In genomic region chr1:15703562-15703961, GRCh38 we compare ENCODE assay signal across 9 cellular contexts. TPM values are rescaled to one million over a fixed set of nuclear protein-coding genes. Genes with fewer than 3 reads are reported as not detected.
DNase-seq lines count a peak whose midpoint lies in the region; ATAC-seq and TF ChIP-seq lines count a peak whose summit lies in the region.
"Had no signal": no experiment of that assay in that cellular context is flagged by ENCODE, and none has a peak within 500 bp of the region (broad histone marks: within the 10 kb centered on the region; RNA-seq: fewer than 3 reads in every experiment).

No MANE protein-coding gene starts in this region.

- H3K4me3 Mint-ChIP-seq in activated T-cell treated with anti-CD3 and anti-CD28 coated beads, Interleukin-2, amount 50 U/mL, for 24 hours: no peak overlapping the region
- H3K4me3 Mint-ChIP-seq in activated T-cell treated with anti-CD3 and anti-CD28 coated beads, Interleukin-2, amount 50 U/mL, for 72 hours: no peak overlapping the region
- H3K4me3 Mint-ChIP-seq in activated CD4-positive, alpha-beta memory T cell treated with anti-CD3 and anti-CD28 coated beads, Interleukin-2, amount 10 ng/mL, durations not matched to agents 7 days and 5 days: no peak overlapping the region

- no peak for DNase-seq in activated T-cell treated with anti-CD3 and anti-CD28 coated beads, Interleukin-2, amount 50 U/mL, for 24 hours
- no peak for DNase-seq in activated T-cell treated with anti-CD3 and anti-CD28 coated beads, Interleukin-2, amount 50 U/mL, for 72 hours
- DNase-seq in esophagus muscularis mucosa (ENCODE audit: extremely low spot score): peak; percentile 94
- DNase-seq in uterus: peak; percentile 86
- DNase-seq in activated CD4-positive, alpha-beta memory T cell treated with anti-CD3 and anti-CD28 coated beads, Interleukin-2, amount 10 ng/mL, durations not matched to agents 7 days and 5 days: no peak
- no peak for DNase-seq in GDM1 (lab: John Stamatoyannopoulos, UW)
- no peak for DNase-seq in HuH-7.5 (ENCODE audit: low spot score)

- no peaks in the 10 kb centered on the region for H3K27me3 ChIP-seq in esophagus muscularis mucosa
- no peaks in the 10 kb centered on the region for H3K27me3 ChIP-seq in muscle layer of duodenum (ENCODE audit: low read depth, low read length)
- no peaks in the 10 kb centered on the region for H3K27me3 ChIP-seq in uterus

- peak; percentile 41 for TF ChIP-seq POLR2A in esophagus muscularis mucosa (IDR thresholded peaks at IDR 0.05; ENCODE audit: low read depth)
- TF ChIP-seq POLR2A in uterus (IDR thresholded peaks at IDR 0.05): peak; percentile 44 to 61

- POLR2A ChIA-PET in activated CD4-positive, alpha-beta memory T cell treated with anti-CD3 and anti-CD28 coated beads, Interleukin-2, amount 10 ng/mL, durations not matched to agents 7 days and 5 days (lab: Charles Lee): no interaction called here

- H3K36me3 ChIP-seq in esophagus muscularis mucosa: peaks cover 0 to 10% (median 9%) of the 10 kb centered on the region in 4 donors
- H3K36me3 ChIP-seq in muscle layer of duodenum (ENCODE audit: control insufficient read depth in 1 of 2, insufficient read depth in 2 of 2, low read length in 2 of 2): no peaks in the 10 kb centered on the region
- H3K36me3 ChIP-seq in uterus: no peaks in the 10 kb centered on the region

- intact Hi-C loops in esophagus muscularis mucosa (cut with DNase I): no loop called here
- intact Hi-C loops in uterus (cut with DNase I; ENCODE audit: low total_unique reads): no loop called here

- no peak for TF ChIP-seq EP300 in esophagus muscularis mucosa (IDR thresholded peaks at IDR 0.05)

- peaks cover 48 to 89% (median 74%) of the 10 kb centered on the region in 4 donors for H3K4me1 ChIP-seq in esophagus muscularis mucosa
- H3K4me1 ChIP-seq in muscle layer of duodenum (ENCODE audit: control insufficient read depth in 1 of 2, insufficient read depth in 2 of 2, low read length in 2 of 2): peaks cover 14 to 38% of the 10 kb centered on the region in 2 donors
- H3K4me1 ChIP-seq in uterus: peaks cover 18 to 26% of the 10 kb centered on the region in 2 donors

- no peak for TF ChIP-seq CTCF in esophagus muscularis mucosa (IDR thresholded peaks at IDR 0.05)
- no peak for TF ChIP-seq CTCF in uterus (IDR thresholded peaks at IDR 0.05)

- no peaks in the 10 kb centered on the region for H3K27me3 Mint-ChIP-seq in activated T-cell treated with anti-CD3 and anti-CD28 coated beads, Interleukin-2, amount 50 U/mL, for 24 hours
- no peaks in the 10 kb centered on the region for H3K27me3 Mint-ChIP-seq in activated T-cell treated with anti-CD3 and anti-CD28 coated beads, Interleukin-2, amount 50 U/mL, for 72 hours (ENCODE audit: low read depth)
- H3K27me3 Mint-ChIP-seq in activated CD4-positive, alpha-beta memory T cell treated with anti-CD3 and anti-CD28 coated beads, Interleukin-2, amount 10 ng/mL, durations not matched to agents 7 days and 5 days: no peaks in the 10 kb centered on the region

- H3K9me3 ChIP-seq in esophagus muscularis mucosa (no peaks in the 10 kb centered on the region), muscle layer of duodenum (ENCODE audit: control insufficient read depth in 1 of 2, low read length in 2 of 2) (no peaks in the 10 kb centered on the region), uterus (no peaks in the 10 kb centered on the region)
- H3K9me3 ChIP-seq: A549 had no signal

- peaks cover 36% of the 10 kb centered on the region for H3K36me3 Mint-ChIP-seq in activated T-cell treated with anti-CD3 and anti-CD28 coated beads, Interleukin-2, amount 50 U/mL, for 24 hours (ENCODE audit: low read depth)
- H3K36me3 Mint-ChIP-seq in activated T-cell treated with anti-CD3 and anti-CD28 coated beads, Interleukin-2, amount 50 U/mL, for 72 hours (ENCODE audit: insufficient read depth in 2 of 2): peaks cover 0 to 1% of the 10 kb centered on the region in 2 donors
- H3K36me3 Mint-ChIP-seq in activated CD4-positive, alpha-beta memory T cell treated with anti-CD3 and anti-CD28 coated beads, Interleukin-2, amount 10 ng/mL, durations not matched to agents 7 days and 5 days (ENCODE audit: low read depth): peaks cover 10% of the 10 kb centered on the region

- H3K4me3 ChIP-seq in esophagus muscularis mucosa: peak overlapping the region in 3 of 4 donors; percentile 2 to 15 (median 10)
- H3K4me3 ChIP-seq in muscle layer of duodenum (ENCODE audit: low read depth in 1 of 2, low read length in 2 of 2): peak overlapping the region; percentile 4 to 28
- peak overlapping the region in 1 of 2 donors; percentile 17 for H3K4me3 ChIP-seq in uterus
- H3K4me3 ChIP-seq: A549 had no signal

- 17% methylated on average over 8 of the region's 9 CpGs for WGBS in esophagus muscularis mucosa

- H3K4me1 Mint-ChIP-seq in activated T-cell treated with anti-CD3 and anti-CD28 coated beads, Interleukin-2, amount 50 U/mL, for 24 hours (ENCODE audit: low read depth): peaks cover 26% of the 10 kb centered on the region
- peaks cover 11% of the 10 kb centered on the region for H3K4me1 Mint-ChIP-seq in activated T-cell treated with anti-CD3 and anti-CD28 coated beads, Interleukin-2, amount 50 U/mL, for 72 hours (ENCODE audit: low read depth)
- peaks cover 2% of the 10 kb centered on the region for H3K4me1 Mint-ChIP-seq in activated CD4-positive, alpha-beta memory T cell treated with anti-CD3 and anti-CD28 coated beads, Interleukin-2, amount 10 ng/mL, durations not matched to agents 7 days and 5 days

- CTCF ChIA-PET in activated CD4-positive, alpha-beta memory T cell treated with anti-CD3 and anti-CD28 coated beads, Interleukin-2, amount 10 ng/mL, durations not matched to agents 7 days and 5 days (lab: Charles Lee): no interaction called here

- ATAC-seq in activated T-cell treated with anti-CD3 and anti-CD28 coated beads, Interleukin-2, amount 50 U/mL, for 72 hours (replicated peaks in 1 of 2): no peak

- H3K27ac Mint-ChIP-seq in activated T-cell treated with anti-CD3 and anti-CD28 coated beads, Interleukin-2, amount 50 U/mL, for 24 hours: peak overlapping the region; percentile 54
- H3K27ac Mint-ChIP-seq in activated T-cell treated with anti-CD3 and anti-CD28 coated beads, Interleukin-2, amount 50 U/mL, for 72 hours: no peak overlapping the region
- no peak overlapping the region for H3K27ac Mint-ChIP-seq in activated CD4-positive, alpha-beta memory T cell treated with anti-CD3 and anti-CD28 coated beads, Interleukin-2, amount 10 ng/mL, durations not matched to agents 7 days and 5 days

- no peaks in the 10 kb centered on the region for H3K9me3 Mint-ChIP-seq in activated T-cell treated with anti-CD3 and anti-CD28 coated beads, Interleukin-2, amount 50 U/mL, for 24 hours
- H3K9me3 Mint-ChIP-seq in activated T-cell treated with anti-CD3 and anti-CD28 coated beads, Interleukin-2, amount 50 U/mL, for 72 hours: no peaks in the 10 kb centered on the region
- H3K9me3 Mint-ChIP-seq in activated CD4-positive, alpha-beta memory T cell treated with anti-CD3 and anti-CD28 coated beads, Interleukin-2, amount 10 ng/mL, durations not matched to agents 7 days and 5 days: no peaks in the 10 kb centered on the region

- H3K27ac ChIP-seq in esophagus muscularis mucosa (replicated peaks in 1 of 4) (peak overlapping the region; percentile 82 to 91 (median 85)), muscle layer of duodenum (ENCODE audit: low read length) (peak overlapping the region; percentile 95), uterus (peak overlapping the region; percentile 88 to 94)
- H3K27ac ChIP-seq: A549 had no signal

RNA-seq across cellular contexts. Expression of gene PLEKHM2, which starts 19.4 kb away (rescaled TPM):
- 10 to 100 TPM; 79.7 to 82.7 TPM for total RNA-seq in activated T-cell treated with anti-CD3 and anti-CD28 coated beads, Interleukin-2, amount 50 U/mL, for 72 hours
- 10 to 100 TPM; 44.4 to 68.2 (median 55.2) TPM for total RNA-seq in esophagus muscularis mucosa
- total RNA-seq in uterus: 10 to 100 TPM; 21.3 to 70.2 (median 30.7) TPM
- 10 to 100 TPM; 55.4 to 58.8 TPM for total RNA-seq in activated CD4-positive, alpha-beta memory T cell treated with anti-CD3 and anti-CD28 coated beads, Interleukin-2, amount 10 ng/mL, durations not matched to agents 7 days and 5 days

RNA-seq across cellular contexts. Expression of gene SLC25A34, which starts 32.5 kb away (rescaled TPM):
- total RNA-seq in activated T-cell treated with anti-CD3 and anti-CD28 coated beads, Interleukin-2, amount 50 U/mL, for 72 hours: 1 to 10 TPM; 2.5 to 3.0 TPM
- total RNA-seq in esophagus muscularis mucosa (under 1 TPM; 0.66 to 0.97 (median 0.76) TPM), uterus (1 to 10 TPM in 2 of 4 donors, under 1 TPM in 1, not detected in 1; 0.29 to 2.1 (median 1.6) TPM)
- total RNA-seq in activated CD4-positive, alpha-beta memory T cell treated with anti-CD3 and anti-CD28 coated beads, Interleukin-2, amount 10 ng/mL, durations not matched to agents 7 days and 5 days: 1 to 10 TPM; 1.4 to 1.9 TPM

RNA-seq across cellular contexts. Expression of gene TMEM82, which starts 38.7 kb away (rescaled TPM):
- under 1 TPM in 1 of 2 donors, not detected in 1; 0.49 TPM for total RNA-seq in activated T-cell treated with anti-CD3 and anti-CD28 coated beads, Interleukin-2, amount 50 U/mL, for 72 hours
- total RNA-seq in esophagus muscularis mucosa (not detected), uterus (not detected)
- not detected for total RNA-seq in activated CD4-positive, alpha-beta memory T cell treated with anti-CD3 and anti-CD28 coated beads, Interleukin-2, amount 10 ng/mL, durations not matched to agents 7 days and 5 days

RNA-seq across cellular contexts. Expression of gene FBLIM1, which starts 55.0 kb away (rescaled TPM):
- total RNA-seq in activated T-cell treated with anti-CD3 and anti-CD28 coated beads, Interleukin-2, amount 50 U/mL, for 72 hours: not detected
- total RNA-seq in esophagus muscularis mucosa (100 to 1,000 TPM in 1 of 4 donors, 10 to 100 TPM in 3; 44.9 to 115 (median 71.8) TPM), uterus (10 to 100 TPM; 12.9 to 96.9 (median 74.3) TPM)
- not detected for total RNA-seq in activated CD4-positive, alpha-beta memory T cell treated with anti-CD3 and anti-CD28 coated beads, Interleukin-2, amount 10 ng/mL, durations not matched to agents 7 days and 5 days

Comparison
In these comparisons a context has a peak if more than half of its experiments do, and no peak if none do; other contexts are left out.
1. DNase-seq: peak in esophagus muscularis mucosa (single experiment) and uterus (2 of 2); none in activated T-cell treated with anti-CD3 and anti-CD28 coated beads, Interleukin-2, amount 50 U/mL, for 24 hours (single experiment), activated T-cell treated with anti-CD3 and anti-CD28 coated beads, Interleukin-2, amount 50 U/mL, for 72 hours (0 of 2), activated CD4-positive, alpha-beta memory T cell treated with anti-CD3 and anti-CD28 coated beads, Interleukin-2, amount 10 ng/mL, durations not matched to agents 7 days and 5 days (single experiment), GDM1 (single experiment) and HuH-7.5 (single experiment).
2. Peak in every context shown above with its lines, with median percentiles within 50 percentile points of each other: H3K27ac ChIP-seq.